In genomic region chr1:109423498-109423897, GRCh38 we compare ENCODE assay signal across 16 cellular contexts. TPM values are rescaled to one million over a fixed set of nuclear protein-coding genes. Genes with fewer than 3 reads are reported as not detected.
DNase-seq lines count a peak whose midpoint lies in the region; ATAC-seq and TF ChIP-seq lines count a peak whose summit lies in the region.
"Had no signal": no experiment of that assay in that cellular context is flagged by ENCODE, and none has a peak within 500 bp of the region (broad histone marks: within the 10 kb centered on the region; RNA-seq: fewer than 3 reads in every experiment).

No MANE protein-coding gene starts in this region.

- peaks cover 22% of the 10 kb centered on the region for H3K4me1 Mint-ChIP-seq in activated T-helper 17 cell treated with anti-CD3 and anti-CD28 coated beads, Interleukin-2, amount 50 U/mL, for 72 hours
- peaks cover 28 to 30% of the 10 kb centered on the region in 2 donors for H3K4me1 Mint-ChIP-seq in natural killer cell treated with Interleukin-12 subunit alpha and Interleukin-12 subunit beta and Interleukin-15 and Interleukin-18, amount 100 ng/mL, for 72 hours (ENCODE audit: low read depth in 2 of 2)

- H3K79me2 ChIP-seq in SK-N-SH (ENCODE audit: insufficient read depth), result peaks cover 86% of the 10 kb centered on the region
- peaks cover 91% of the 10 kb centered on the region for H3K79me2 ChIP-seq in GM23248 (ENCODE audit: insufficient read depth)
- H3K79me2 ChIP-seq in MM.1S (ENCODE audit: low read length), result peaks cover 49% of the 10 kb centered on the region

- H3K9ac ChIP-seq in SK-N-SH (no peak overlapping the region), GM23248 (no peak overlapping the region), MM.1S (ENCODE audit: low read length) (no peak overlapping the region)

- no peaks in the 10 kb centered on the region for H3K9me3 Mint-ChIP-seq in activated T-helper 17 cell treated with anti-CD3 and anti-CD28 coated beads, Interleukin-2, amount 50 U/mL, for 72 hours
- H3K9me3 Mint-ChIP-seq in natural killer cell treated with Interleukin-12 subunit alpha and Interleukin-12 subunit beta and Interleukin-15 and Interleukin-18, amount 100 ng/mL, for 72 hours, result no peaks in the 10 kb centered on the region

- H3K9me2 ChIP-seq in SK-N-SH, result no peaks in the 10 kb centered on the region
- no peaks in the 10 kb centered on the region for H3K9me2 ChIP-seq in GM23248 (ENCODE audit: insufficient read depth)
- H3K9me2 ChIP-seq in MM.1S (replicated peaks; ENCODE audit: insufficient read depth, low read length), result no peaks in the 10 kb centered on the region

- H3K27me3 ChIP-seq in SK-N-SH (ENCODE audit: insufficient read depth) (no peaks in the 10 kb centered on the region), GM23248 (replicated peaks; ENCODE audit: insufficient read depth) (no peaks in the 10 kb centered on the region), MM.1S (replicated peaks; ENCODE audit: insufficient read depth, low read length) (no peaks in the 10 kb centered on the region), H7 (ENCODE audit: control insufficient read depth, insufficient read depth, low read length) (no peaks in the 10 kb centered on the region)
- H3K27me3 ChIP-seq: cardiac muscle cell had no signal

- peaks cover 14% of the 10 kb centered on the region for H3F3A ChIP-seq in SK-N-SH (replicated peaks; ENCODE audit: insufficient read depth)
- peaks cover 13% of the 10 kb centered on the region for H3F3A ChIP-seq in GM23248 (ENCODE audit: insufficient read depth)
- peaks cover 17% of the 10 kb centered on the region for H3F3A ChIP-seq in MM.1S (ENCODE audit: insufficient read depth, low read length)

- ATAC-seq in SK-N-SH treated with all-trans-retinoic acid at 6 μM for 48 hours (no peak), Right ventricle myocardium superior (ENCODE audit: poor library complexity) (no peak)
- no peak for ATAC-seq in activated T-helper 17 cell treated with anti-CD3 and anti-CD28 coated beads, Interleukin-2, amount 50 U/mL, for 72 hours (replicated peaks)
- ATAC-seq in natural killer cell treated with Interleukin-12 subunit alpha and Interleukin-12 subunit beta and Interleukin-15 and Interleukin-18, amount 100 ng/mL, for 72 hours, result no peak
- ATAC-seq: left colon had no signal

- H3K4me1 ChIP-seq in SK-N-SH (ENCODE audit: control insufficient read depth in 1 of 2, insufficient read depth in 2 of 2, low read depth in 1 of 2, low read length in 1 of 2) (peaks cover 4 to 13% of the 10 kb centered on the region in 2 experiments; a peak in 3 of 4 replicates), GM23248 (ENCODE audit: insufficient read depth) (peaks cover 21% of the 10 kb centered on the region), MM.1S (ENCODE audit: low read length) (no peaks in the 10 kb centered on the region)

- H3K4me3 ChIP-seq in SK-N-SH (ENCODE audit: low read depth in 2 of 2, low read length in 1 of 2) (no peak overlapping the region), GM23248 (0 out of 2 replicates have a peak overlapping the region, but pooled peaks have one; percentile 4), MM.1S (ENCODE audit: low read length) (no peak overlapping the region), H7 (ENCODE audit: insufficient read depth, low read depth, low read length) (no peak overlapping the region)
- H3K4me3 ChIP-seq: cardiac muscle cell, skin epidermis had no signal

- in situ Hi-C loops in GM23248 (cut with MboI), result no loop called here

- DNase-seq in SK-N-SH (no peak), GM23248 (peak; percentile 16), MM.1S (no peak), H7 (no peak), Right ventricle myocardium superior (no peak)
- DNase-seq in natural killer cell treated with Interleukin-12 subunit alpha and Interleukin-12 subunit beta and Interleukin-15 and Interleukin-18, amount 100 ng/mL, for 72 hours (ENCODE audit: low spot score), result no peak
- DNase-seq: IMR-90, left colon, NCI-H1694, NCI-H524 treated with DMSO at 0.1 percent for 48 hours had no signal

- H2AFZ ChIP-seq in SK-N-SH (ENCODE audit: low read depth) (no peak overlapping the region), GM23248 (no peak overlapping the region), MM.1S (ENCODE audit: low read length) (no peak overlapping the region)

- H3K36me3 ChIP-seq in SK-N-SH (replicated peaks in 1 of 2; ENCODE audit: control insufficient read depth in 1 of 2, insufficient read depth in 2 of 2, low read length in 1 of 2) (peaks cover 16% of the 10 kb centered on the region in 2 experiments), GM23248 (ENCODE audit: low read depth) (peaks cover 28% of the 10 kb centered on the region), MM.1S (replicated peaks; ENCODE audit: insufficient read depth, low read length) (no peaks in the 10 kb centered on the region), H7 (replicated peaks; ENCODE audit: control insufficient read depth, insufficient read depth, low read length) (peaks cover 9% of the 10 kb centered on the region)

- H3K27ac Mint-ChIP-seq in activated T-helper 17 cell treated with anti-CD3 and anti-CD28 coated beads, Interleukin-2, amount 50 U/mL, for 72 hours, result peak overlapping the region; percentile 39
- H3K27ac Mint-ChIP-seq in natural killer cell treated with Interleukin-12 subunit alpha and Interleukin-12 subunit beta and Interleukin-15 and Interleukin-18, amount 100 ng/mL, for 72 hours, result peak overlapping the region; percentile 75 to 81

- H3K36me3 Mint-ChIP-seq in activated T-helper 17 cell treated with anti-CD3 and anti-CD28 coated beads, Interleukin-2, amount 50 U/mL, for 72 hours (ENCODE audit: low read depth), result peaks cover 72% of the 10 kb centered on the region
- peaks cover 14% of the 10 kb centered on the region for H3K36me3 Mint-ChIP-seq in natural killer cell treated with Interleukin-12 subunit alpha and Interleukin-12 subunit beta and Interleukin-15 and Interleukin-18, amount 100 ng/mL, for 72 hours

- intact Hi-C loops in Right ventricle myocardium superior (cut with DNase I), result no loop called here

- no peak for TF ChIP-seq RAD21 in SK-N-SH (IDR thresholded peaks at IDR 0.05; ENCODE audit: low read length)

- 0 out of 2 replicates have a peak overlapping the region, but pooled peaks have one; percentile 86 for H3K4me2 ChIP-seq in SK-N-SH
- peak overlapping the region; percentile 13 for H3K4me2 ChIP-seq in GM23248 (ENCODE audit: unreplicated experiment)
- no peak overlapping the region for H3K4me2 ChIP-seq in MM.1S (ENCODE audit: low read depth, low read length)

- POLR2A ChIA-PET in SK-N-SH (lab: Yijun Ruan, JAX), result no interaction called here

- CTCF ChIA-PET in SK-N-SH (lab: Yijun Ruan, JAX), result interaction anchor here (0.6 to 1.2 kb wide), 3 partner anchors 27 to 109 kb away, joined by 3 to 4 read pairs (median 4); no protein-coding TSS in a partner anchor

- TF ChIP-seq CTCF in SK-N-SH (IDR thresholded peaks at IDR 0.05), result no peak
- TF ChIP-seq CTCF in MM.1S (IDR thresholded peaks at IDR 0.05; ENCODE audit: low read length), result no peak

- TF ChIP-seq EP300 in SK-N-SH (IDR thresholded peaks at IDR 0.05; ENCODE audit: borderline replicate concordance in 1 of 2, low read depth in 1 of 2, low read length in 1 of 2), result no peak

- H3K27ac ChIP-seq in SK-N-SH (ENCODE audit: low read depth in 2 of 2, low read length in 1 of 2), result no peak overlapping the region
- peak overlapping the region; percentile 80; the same call in 1 of the 2 replicates for H3K27ac ChIP-seq in GM23248
- H3K27ac ChIP-seq in MM.1S (ENCODE audit: low read length), result no peak overlapping the region
- H3K27ac ChIP-seq: 22Rv1, cardiac muscle cell had no signal

- 45% methylated on average over 2 of the region's 2 CpGs for WGBS in SK-N-SH (ENCODE audit: low lambda C conversion rate)
- WGBS in GM23248 (ENCODE audit: low coverage in 1 of 2, low lambda C conversion rate in 2 of 2, missing lambda C conversion rate in 2 of 2), 2 experiments, result 56 to 57% methylated on average over 2 of the region's 2 CpGs

- H4K20me1 ChIP-seq in SK-N-SH (ENCODE audit: insufficient read depth) (peaks cover 30% of the 10 kb centered on the region), GM23248 (ENCODE audit: insufficient read depth) (no peaks in the 10 kb centered on the region), MM.1S (ENCODE audit: insufficient read depth, low read length) (no peaks in the 10 kb centered on the region)

- peak overlapping the region; percentile 92 for H3K4me3 Mint-ChIP-seq in activated T-helper 17 cell treated with anti-CD3 and anti-CD28 coated beads, Interleukin-2, amount 50 U/mL, for 72 hours
- H3K4me3 Mint-ChIP-seq in natural killer cell treated with Interleukin-12 subunit alpha and Interleukin-12 subunit beta and Interleukin-15 and Interleukin-18, amount 100 ng/mL, for 72 hours, result peak overlapping the region; percentile 94

- no peaks in the 10 kb centered on the region for H3K9me3 ChIP-seq in SK-N-SH
- H3K9me3 ChIP-seq in GM23248 (ENCODE audit: low read depth), result no peaks in the 10 kb centered on the region
- no peaks in the 10 kb centered on the region for H3K9me3 ChIP-seq in MM.1S (replicated peaks; ENCODE audit: insufficient read depth, low read length)

- H3K27me3 Mint-ChIP-seq in activated T-helper 17 cell treated with anti-CD3 and anti-CD28 coated beads, Interleukin-2, amount 50 U/mL, for 72 hours, result no peaks in the 10 kb centered on the region
- H3K27me3 Mint-ChIP-seq in natural killer cell treated with Interleukin-12 subunit alpha and Interleukin-12 subunit beta and Interleukin-15 and Interleukin-18, amount 100 ng/mL, for 72 hours, result no peaks in the 10 kb centered on the region

RNA-seq across cellular contexts. Expression of gene PSMA5, which starts 2.8 kb away (rescaled TPM):
- polyA plus RNA-seq in SK-N-SH (2012; rRNA removed) (118 and 139 TPM in 2 replicates), GM23248 (2016; fragmentation: Nextera tagmentation; extraction: Ambion mirVana) (89.7 and 94.5 TPM in 2 replicates)
- 136 and 148 TPM in 2 replicates for polyA plus RNA-seq in SK-N-SH (2012; cell fraction: cytosol; rRNA removed)
- 47.4 and 81.0 TPM in 2 replicates for polyA plus RNA-seq in SK-N-SH (2012; cell fraction: nucleus; rRNA removed)
- total RNA-seq in GM23248 (2014; rRNA removed; shearing (Covaris generic)), result 38.8 and 53.7 TPM in 2 replicates
- total RNA-seq in activated T-helper 17 cell treated with anti-CD3 and anti-CD28 coated beads, Interleukin-2, amount 50 U/mL, for 72 hours, result 100 to 1,000 TPM; 106 to 198 TPM
- total RNA-seq in natural killer cell treated with Interleukin-12 subunit alpha and Interleukin-12 subunit beta and Interleukin-15 and Interleukin-18, amount 100 ng/mL, for 72 hours, result 100 to 1,000 TPM; 194 to 201 TPM
- total RNA-seq in H7 (2014; rRNA removed; shearing (Covaris generic)), result 141 and 142 TPM in 2 replicates
- total RNA-seq in Right ventricle myocardium superior, result 56.8 TPM

RNA-seq across cellular contexts. Expression of gene SORT1, which starts 25.8 kb away (rescaled TPM):
- polyA plus RNA-seq in SK-N-SH (2012; rRNA removed), result 8.5 and 13.7 TPM in 2 replicates
- 11.2 and 12.1 TPM in 2 replicates for polyA plus RNA-seq in SK-N-SH (2012; cell fraction: cytosol; rRNA removed)
- 5.4 and 9.9 TPM in 2 replicates for polyA plus RNA-seq in SK-N-SH (2012; cell fraction: nucleus; rRNA removed)
- total RNA-seq in GM23248 (2014; rRNA removed; shearing (Covaris generic)), result 8.4 and 11.8 TPM in 2 replicates
- polyA plus RNA-seq in GM23248 (2016; fragmentation: Nextera tagmentation; extraction: Ambion mirVana), result 6.7 and 7.1 TPM in 2 replicates
- total RNA-seq in activated T-helper 17 cell treated with anti-CD3 and anti-CD28 coated beads, Interleukin-2, amount 50 U/mL, for 72 hours, result under 1 TPM; 0.66 to 0.78 TPM
- 1 to 10 TPM; 5.8 to 7.9 TPM for total RNA-seq in natural killer cell treated with Interleukin-12 subunit alpha and Interleukin-12 subunit beta and Interleukin-15 and Interleukin-18, amount 100 ng/mL, for 72 hours
- total RNA-seq in H7 (2014; rRNA removed; shearing (Covaris generic)), result 12.4 and 15.9 TPM in 2 replicates
- total RNA-seq in Right ventricle myocardium superior, result 127 TPM

RNA-seq across cellular contexts. Expression of gene SYPL2, which starts 42.8 kb away (rescaled TPM):
- polyA plus RNA-seq in SK-N-SH (2012; rRNA removed) (0.03 and 0.05 TPM in 2 replicates), GM23248 (2016; fragmentation: Nextera tagmentation; extraction: Ambion mirVana) (0.38 and 0.60 TPM in 2 replicates)
- polyA plus RNA-seq in SK-N-SH (2012; cell fraction: cytosol; rRNA removed), result 0.01 and 0.05 TPM in 2 replicates
- polyA plus RNA-seq in SK-N-SH (2012; cell fraction: nucleus; rRNA removed), result 0.07 and 0.10 TPM in 2 replicates
- 0.11 and 0.13 TPM in 2 replicates for total RNA-seq in GM23248 (2014; rRNA removed; shearing (Covaris generic))
- total RNA-seq in activated T-helper 17 cell treated with anti-CD3 and anti-CD28 coated beads, Interleukin-2, amount 50 U/mL, for 72 hours, result not detected
- not detected for total RNA-seq in natural killer cell treated with Interleukin-12 subunit alpha and Interleukin-12 subunit beta and Interleukin-15 and Interleukin-18, amount 100 ng/mL, for 72 hours
- total RNA-seq in H7 (2014; rRNA removed; shearing (Covaris generic)), result 1.1 and 4.4 TPM in 2 replicates
- total RNA-seq in Right ventricle myocardium superior, result 28.9 TPM
- polyA plus RNA-seq: neural cell had no signal
